ENCODE assay signal across 3 cellular contexts in the genomic region with DNA sequence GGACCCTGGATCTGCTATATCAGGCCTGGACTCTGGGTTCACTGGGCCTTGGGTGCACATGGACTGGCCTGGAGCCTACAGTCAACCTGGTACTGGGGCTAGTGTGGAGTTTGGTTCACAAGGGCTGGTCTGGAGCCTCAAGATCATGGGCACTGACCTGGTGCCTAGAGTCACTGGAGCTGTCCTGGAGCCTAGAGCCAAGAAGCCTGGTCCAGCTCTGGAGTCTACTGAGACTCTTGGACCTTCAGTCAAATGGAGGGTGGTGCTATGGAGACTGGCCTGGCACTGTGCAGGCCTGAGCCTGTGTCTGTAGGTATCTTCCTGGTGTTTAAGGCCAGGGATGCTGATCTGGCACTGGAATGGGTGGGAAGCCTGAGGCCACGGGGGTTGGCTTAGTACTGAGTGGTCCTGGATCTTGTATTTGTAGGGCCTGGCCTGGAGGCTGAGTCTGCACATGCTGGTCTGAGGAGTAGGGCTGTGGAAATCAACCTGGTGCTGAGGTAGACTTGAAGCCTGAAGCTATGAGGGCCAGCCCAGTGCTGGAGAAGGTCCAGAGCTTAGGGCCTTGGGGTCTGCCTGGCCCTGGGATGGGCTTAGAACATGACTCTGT.
TF ChIP-seq lines count a peak whose summit lies in the region.

No MANE protein-coding gene starts in this region.

TF ChIP-seq in SK-N-SH, 30 proteins besides CTCF, POLR2A, EP300 and RAD21 (continues in another document):
- TF ChIP-seq MXI1 (IDR thresholded peaks at IDR 0.05; ENCODE audit: low read depth, low read length), result no peak
- no peak for TF ChIP-seq REST (IDR thresholded peaks at IDR 0.05; ENCODE audit: low read depth, low read length)
- TF ChIP-seq SIN3A (IDR thresholded peaks at IDR 0.05; ENCODE audit: borderline replicate concordance, low read depth, low read length), result no peak
- no peak for TF ChIP-seq GABPA (IDR thresholded peaks at IDR 0.05; ENCODE audit: low read depth)
- TF ChIP-seq, protein P1, sequence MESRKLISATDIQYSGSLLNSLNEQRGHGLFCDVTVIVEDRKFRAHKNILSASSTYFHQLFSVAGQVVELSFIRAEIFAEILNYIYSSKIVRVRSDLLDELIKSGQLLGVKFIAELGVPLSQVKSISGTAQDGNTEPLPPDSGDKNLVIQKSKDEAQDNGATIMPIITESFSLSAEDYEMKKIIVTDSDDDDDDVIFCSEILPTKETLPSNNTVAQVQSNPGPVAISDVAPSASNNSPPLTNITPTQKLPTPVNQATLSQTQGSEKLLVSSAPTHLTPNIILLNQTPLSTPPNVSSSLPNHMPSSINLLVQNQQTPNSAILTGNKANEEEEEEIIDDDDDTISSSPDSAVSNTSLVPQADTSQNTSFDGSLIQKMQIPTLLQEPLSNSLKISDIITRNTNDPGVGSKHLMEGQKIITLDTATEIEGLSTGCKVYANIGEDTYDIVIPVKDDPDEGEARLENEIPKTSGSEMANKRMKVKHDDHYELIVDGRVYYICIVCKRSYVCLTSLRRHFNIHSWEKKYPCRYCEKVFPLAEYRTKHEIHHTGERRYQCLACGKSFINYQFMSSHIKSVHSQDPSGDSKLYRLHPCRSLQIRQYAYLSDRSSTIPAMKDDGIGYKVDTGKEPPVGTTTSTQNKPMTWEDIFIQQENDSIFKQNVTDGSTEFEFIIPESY (IDR thresholded peaks at IDR 0.05; ENCODE audit: borderline replicate concordance, low read depth), result no peak
- TF ChIP-seq EZH2phosphoT487 (IDR thresholded peaks at IDR 0.05; ENCODE audit: borderline replicate concordance, low read depth), result no peak
- TF ChIP-seq MAX (IDR thresholded peaks at IDR 0.05; ENCODE audit: low read depth), result no peak
- TF ChIP-seq RCOR1 (IDR thresholded peaks at IDR 0.05; ENCODE audit: low read length), result no peak
- TF ChIP-seq YY1 (IDR thresholded peaks at IDR 0.05; ENCODE audit: low read depth), result no peak
- TF ChIP-seq GATA2 (CRISPR knock-in tag; IDR thresholded peaks at IDR 0.05), result no peak
- TF ChIP-seq USF1 (IDR thresholded peaks at IDR 0.05; ENCODE audit: borderline replicate concordance, low read depth), result no peak

TF ChIP-seq in SK-N-SH treated with all-trans-retinoic acid at 6 μM for 48 hours, 23 proteins besides CTCF, POLR2A, EP300 and RAD21:
- TF ChIP-seq ZNF8 (CRISPR knock-in tag; IDR thresholded peaks at IDR 0.05) (no peak), PATZ1 (CRISPR knock-in tag; IDR thresholded peaks at IDR 0.05; ENCODE audit: borderline replicate concordance) (no peak), TCF4 (CRISPR knock-in tag; IDR thresholded peaks at IDR 0.05; ENCODE audit: borderline replicate concordance) (no peak)

TF ChIP-seq in H1, 55 proteins besides CTCF, POLR2A, EP300 and RAD21:
- no peak for TF ChIP-seq KDM5A (IDR thresholded peaks at IDR 0.05; ENCODE audit: low read length)
- no peak for TF ChIP-seq ZNF274 (IDR thresholded peaks at IDR 0.05; ENCODE audit: borderline replicate concordance, extremely low read depth, low read length)
- TF ChIP-seq, protein P2, sequence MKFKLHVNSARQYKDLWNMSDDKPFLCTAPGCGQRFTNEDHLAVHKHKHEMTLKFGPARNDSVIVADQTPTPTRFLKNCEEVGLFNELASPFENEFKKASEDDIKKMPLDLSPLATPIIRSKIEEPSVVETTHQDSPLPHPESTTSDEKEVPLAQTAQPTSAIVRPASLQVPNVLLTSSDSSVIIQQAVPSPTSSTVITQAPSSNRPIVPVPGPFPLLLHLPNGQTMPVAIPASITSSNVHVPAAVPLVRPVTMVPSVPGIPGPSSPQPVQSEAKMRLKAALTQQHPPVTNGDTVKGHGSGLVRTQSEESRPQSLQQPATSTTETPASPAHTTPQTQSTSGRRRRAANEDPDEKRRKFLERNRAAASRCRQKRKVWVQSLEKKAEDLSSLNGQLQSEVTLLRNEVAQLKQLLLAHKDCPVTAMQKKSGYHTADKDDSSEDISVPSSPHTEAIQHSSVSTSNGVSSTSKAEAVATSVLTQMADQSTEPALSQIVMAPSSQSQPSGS (IDR thresholded peaks at IDR 0.05; ENCODE audit: low read length), result no peak
- TF ChIP-seq TAF1 (IDR thresholded peaks at IDR 0.05; ENCODE audit: low read depth, low read length), result no peak
- TF ChIP-seq NANOG (IDR thresholded peaks at IDR 0.05; ENCODE audit: insufficient read depth, low read depth, low read length, poor library complexity, severe bottlenecking), result no peak
- TF ChIP-seq FOSL1 (IDR thresholded peaks at IDR 0.05; ENCODE audit: insufficient read depth, low read depth, low read length), result no peak
- TF ChIP-seq, protein P3, sequence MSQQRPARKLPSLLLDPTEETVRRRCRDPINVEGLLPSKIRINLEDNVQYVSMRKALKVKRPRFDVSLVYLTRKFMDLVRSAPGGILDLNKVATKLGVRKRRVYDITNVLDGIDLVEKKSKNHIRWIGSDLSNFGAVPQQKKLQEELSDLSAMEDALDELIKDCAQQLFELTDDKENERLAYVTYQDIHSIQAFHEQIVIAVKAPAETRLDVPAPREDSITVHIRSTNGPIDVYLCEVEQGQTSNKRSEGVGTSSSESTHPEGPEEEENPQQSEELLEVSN (IDR thresholded peaks at IDR 0.05), result no peak
- TF ChIP-seq CHD7 (IDR thresholded peaks at IDR 0.05; ENCODE audit: insufficient replicate concordance, low read length), result no peak
- TF ChIP-seq MAX (IDR thresholded peaks at IDR 0.05), result no peak
- no peak for TF ChIP-seq SIX5 (IDR thresholded peaks at IDR 0.05; ENCODE audit: low read depth, low read length)
- no peak for TF ChIP-seq SUZ12 (IDR thresholded peaks at IDR 0.05; ENCODE audit: low read length)
- TF ChIP-seq NRF1 (IDR thresholded peaks at IDR 0.05; ENCODE audit: low read depth, low read length), result no peak
TF ChIP-seq in H1: peak in this region for 0.
